Comparison of ENCODE assay signal across 13 cellular contexts in the genomic region with DNA sequence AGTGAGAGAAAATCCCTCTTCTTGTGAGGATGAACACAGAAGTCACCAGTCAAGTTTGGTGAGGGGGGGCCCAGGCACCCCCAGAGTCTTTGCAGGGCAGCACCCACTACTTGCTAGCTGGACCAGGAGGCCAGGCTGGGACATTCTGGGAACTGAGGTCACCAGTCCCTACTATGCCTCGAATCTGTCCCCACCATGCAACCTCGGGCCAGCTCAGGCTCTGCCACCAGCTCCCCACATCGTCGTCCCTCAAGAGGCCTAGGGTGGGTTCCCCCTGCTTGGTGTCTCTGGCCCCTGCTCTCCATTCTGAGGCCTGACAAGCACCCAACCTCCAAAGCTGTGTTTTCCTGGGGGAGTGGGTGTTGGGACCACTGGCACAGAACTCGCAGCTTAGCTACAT. TPM values are rescaled to one million over a fixed set of nuclear protein-coding genes. Genes with fewer than 3 reads are reported as not detected.
DNase-seq lines count a peak whose midpoint lies in the region; ATAC-seq, FAIRE-seq and TF ChIP-seq lines count a peak whose summit lies in the region.
"Had no signal": no experiment of that assay in that cellular context is flagged by ENCODE, and none has a peak within 500 bp of the region (broad histone marks: within the 10 kb centered on the region; RNA-seq: fewer than 3 reads in every experiment).

No MANE protein-coding gene starts in this region.

- no peak overlapping the region; the same call in 1 of the 2 replicates for H2AFZ ChIP-seq in GM23338
- no peak overlapping the region for H2AFZ ChIP-seq in astrocyte (ENCODE audit: low read depth, low read length)
- H2AFZ ChIP-seq in neural progenitor cell (replicated peaks), result no peak overlapping the region

- peaks cover 14 to 23% (median 18%) of the 10 kb centered on the region in 10 experiments; a peak in 19 of 20 replicates for H3K4me1 ChIP-seq in BLaER1 treated with 17β-estradiol and CSF1 and Interleukin-3, amounts not matched to agents 10 nM and 100 nM
- H3K4me1 ChIP-seq in GM23338 (ENCODE audit: insufficient read depth) (no peaks in the 10 kb centered on the region; the same call in 1 of the 2 replicates), astrocyte (ENCODE audit: insufficient read depth, low read length) (peaks cover 5% of the 10 kb centered on the region), neural progenitor cell (no peaks in the 10 kb centered on the region)

- no peak overlapping the region for H3K27ac ChIP-seq in BLaER1 treated with 17β-estradiol and CSF1 and Interleukin-3, amounts not matched to agents 10 nM and 100 nM
- H3K27ac ChIP-seq in GM23338 (ENCODE audit: low read depth) (no peak overlapping the region), astrocyte (ENCODE audit: low read depth, low read length) (no peak overlapping the region), neural progenitor cell (no peak overlapping the region)

- H3K36me3 ChIP-seq in BLaER1 treated with 17β-estradiol and CSF1 and Interleukin-3, amounts not matched to agents 10 nM and 100 nM, result no peaks in the 10 kb centered on the region
- H3K36me3 ChIP-seq in GM23338 (ENCODE audit: insufficient read depth) (no peaks in the 10 kb centered on the region), astrocyte (ENCODE audit: insufficient read depth, low read length) (no peaks in the 10 kb centered on the region), neural progenitor cell (no peaks in the 10 kb centered on the region)

- H3K36me3 Mint-ChIP-seq in GM23338 (ENCODE audit: low read depth) (no peaks in the 10 kb centered on the region; the same call in 2 of the 3 replicates), astrocyte (ENCODE audit: low read depth, unreplicated experiment) (no peaks in the 10 kb centered on the region), neural progenitor cell (no peaks in the 10 kb centered on the region)

- ATAC-seq in GM23338, result no peak

- no peak overlapping the region for H3K27ac Mint-ChIP-seq in GM23338
- H3K27ac Mint-ChIP-seq in astrocyte (ENCODE audit: unreplicated experiment), result no peak overlapping the region
- H3K27ac Mint-ChIP-seq in neural progenitor cell, result no peak overlapping the region

- H3K27me3 Mint-ChIP-seq in GM23338 (ENCODE audit: insufficient read depth, low read depth, poor library complexity), result peaks cover 24% of the 10 kb centered on the region
- no peaks in the 10 kb centered on the region for H3K27me3 Mint-ChIP-seq in astrocyte (ENCODE audit: low read depth, unreplicated experiment)
- H3K27me3 Mint-ChIP-seq in neural progenitor cell (ENCODE audit: insufficient read depth, low read depth), result peaks cover 2% of the 10 kb centered on the region

- H3K79me2 ChIP-seq in GM23338 (replicated peaks; ENCODE audit: insufficient read depth), result no peaks in the 10 kb centered on the region
- no peaks in the 10 kb centered on the region for H3K79me2 ChIP-seq in astrocyte (ENCODE audit: insufficient read depth, low read length)
- H3K79me2 ChIP-seq in neural progenitor cell (ENCODE audit: low read depth), result no peaks in the 10 kb centered on the region

- H4K20me1 ChIP-seq in BLaER1 treated with 17β-estradiol and CSF1 and Interleukin-3, amounts not matched to agents 10 nM and 100 nM, result no peaks in the 10 kb centered on the region
- H4K20me1 ChIP-seq in GM23338 (replicated peaks; ENCODE audit: insufficient read depth), result no peaks in the 10 kb centered on the region
- no peaks in the 10 kb centered on the region for H4K20me1 ChIP-seq in astrocyte (ENCODE audit: insufficient read depth, low read length)
- no peaks in the 10 kb centered on the region for H4K20me1 ChIP-seq in neural progenitor cell (ENCODE audit: low read depth)

- 0 out of 20 replicates have a peak overlapping the region, but pooled peaks of 1 of the 10 experiments have one; percentile 76 for H3K4me3 ChIP-seq in BLaER1 treated with 17β-estradiol and CSF1 and Interleukin-3, amounts not matched to agents 10 nM and 100 nM
- H3K4me3 ChIP-seq in GM23338, result peak overlapping the region; percentile 68; the same call in 1 of the 2 replicates
- H3K4me3 ChIP-seq in astrocyte (ENCODE audit: insufficient read depth, low read depth, low read length), result no peak overlapping the region
- H3K4me3 ChIP-seq in neural progenitor cell, result no peak overlapping the region

- H3K27me3 ChIP-seq in BLaER1 treated with 17β-estradiol and CSF1 and Interleukin-3, amounts not matched to agents 10 nM and 100 nM, result no peaks in the 10 kb centered on the region
- H3K27me3 ChIP-seq in GM23338 (ENCODE audit: insufficient read depth) (peaks cover 20% of the 10 kb centered on the region), astrocyte (ENCODE audit: insufficient read depth, low read length) (no peaks in the 10 kb centered on the region), neural progenitor cell (peaks cover 20% of the 10 kb centered on the region)

- FAIRE-seq in astrocyte (lab: Jason Lieb, UNC), result no peak
- FAIRE-seq: TTC549 had no signal

- 0 out of 2 replicates have a peak, but pooled peaks cover 3% of the 10 kb centered on the region for H3K9me2 ChIP-seq in GM23338 (ENCODE audit: insufficient read depth)

- H3F3A ChIP-seq in GM23338 (replicated peaks; ENCODE audit: low read depth), result no peaks in the 10 kb centered on the region
- H3F3A ChIP-seq in neural progenitor cell (ENCODE audit: low read depth), result peaks cover 3% of the 10 kb centered on the region

- H3K9me3 ChIP-seq in BLaER1 treated with 17β-estradiol and CSF1 and Interleukin-3, amounts not matched to agents 10 nM and 100 nM (replicated peaks in 1 of 11), result peaks cover 0 to 18% (median 8%) of the 10 kb centered on the region in 11 experiments; a peak in 11 of 22 replicates
- no peaks in the 10 kb centered on the region for H3K9me3 ChIP-seq in astrocyte (ENCODE audit: insufficient read depth, low read depth, low read length)
- no peaks in the 10 kb centered on the region for H3K9me3 ChIP-seq in neural progenitor cell (ENCODE audit: low read depth)

- DNase-seq in GM23338 (ENCODE audit: low spot score) (no peak), astrocyte (ENCODE audit: low read depth) (no peak), neural progenitor cell (ENCODE audit: low spot score) (no peak), cerebellum (ENCODE audit: low spot score) (no peak), globus pallidus (ENCODE audit: low spot score) (no peak)
- no peak for DNase-seq in stimulated activated CD4-positive, alpha-beta T cell treated with anti-CD3 and anti-CD28 coated beads, Interleukin-2, amount 100 ng/mL, for 24 hours
- DNase-seq: activated CD8-positive, alpha-beta memory T cell treated with anti-CD3 and anti-CD28 coated beads, Interleukin-2, amount 50 U/mL, for 4 hours; effector CD4-positive, alpha-beta T cell; GDM1; NCI-H146; stimulated activated CD4-positive, alpha-beta T cell treated with anti-CD3 and anti-CD28 coated beads, Interleukin-2, amount 100 ng/mL, for 48 hours had no signal

- no peak overlapping the region for H3K9ac ChIP-seq in BLaER1 treated with 17β-estradiol and CSF1 and Interleukin-3, amounts not matched to agents 10 nM and 100 nM
- H3K9ac ChIP-seq in astrocyte (ENCODE audit: low read length) (no peak overlapping the region), neural progenitor cell (no peak overlapping the region)

- no peaks in the 10 kb centered on the region; the same call in 1 of the 3 replicates for H3K9me3 Mint-ChIP-seq in GM23338
- peaks cover 6% of the 10 kb centered on the region for H3K9me3 Mint-ChIP-seq in astrocyte (ENCODE audit: unreplicated experiment)
- H3K9me3 Mint-ChIP-seq in neural progenitor cell, result no peaks in the 10 kb centered on the region

- H3K4me1 Mint-ChIP-seq in GM23338, result peaks cover 4% of the 10 kb centered on the region; the same call in 2 of the 3 replicates
- H3K4me1 Mint-ChIP-seq in astrocyte (ENCODE audit: low read depth, unreplicated experiment), result no peaks in the 10 kb centered on the region
- peaks cover 3% of the 10 kb centered on the region for H3K4me1 Mint-ChIP-seq in neural progenitor cell

- no peak for TF ChIP-seq CTCF in GM23338 (conservative IDR thresholded peaks at IDR 0.05; ENCODE audit: low read depth in 2 of 2)
- TF ChIP-seq CTCF in astrocyte (IDR thresholded peaks at IDR 0.05; ENCODE audit: insufficient read depth, low read depth, low read length), result no peak
- no peak for TF ChIP-seq CTCF in neural progenitor cell (IDR thresholded peaks at IDR 0.05)

- H3K4me2 ChIP-seq in BLaER1 treated with 17β-estradiol and CSF1 and Interleukin-3, amounts not matched to agents 10 nM and 100 nM, result peak overlapping the region; percentile 84 to 99 (median 96); a peak in 20 of 22 replicates
- peak overlapping the region; percentile 86; the same call in 1 of the 2 replicates for H3K4me2 ChIP-seq in GM23338
- peak overlapping the region; percentile 90 for H3K4me2 ChIP-seq in astrocyte (ENCODE audit: low read length)
- no peak overlapping the region for H3K4me2 ChIP-seq in neural progenitor cell

- H3K4me3 Mint-ChIP-seq in GM23338 (peak overlapping the region; percentile 53), astrocyte (ENCODE audit: unreplicated experiment) (peak overlapping the region; percentile 43), neural progenitor cell (peak overlapping the region; percentile 69)

TF ChIP-seq in GM23338, 12 proteins besides CTCF, POLR2A, EP300 and RAD21 (continues in another document):
- no peak for TF ChIP-seq ZNF331 (CRISPR knock-in tag; IDR thresholded peaks at IDR 0.05; ENCODE audit: low read depth)
- TF ChIP-seq JUNB (IDR thresholded peaks at IDR 0.05; ENCODE audit: unreplicated experiment), result no peak
- TF ChIP-seq CREB1 (CRISPR knock-in tag; IDR thresholded peaks at IDR 0.05; ENCODE audit: low read depth), result no peak

RNA-seq across cellular contexts. Expression of a gene that starts 22.2 kb away (rescaled TPM):
- 45.9 and 60.0 TPM in 2 replicates for total RNA-seq in GM23338 (2014; rRNA removed; shearing (Covaris generic))
- 8.2 and 8.6 TPM in 2 replicates for polyA plus RNA-seq in GM23338 (2016; fragmentation: Nextera tagmentation; extraction: Ambion mirVana)
- total RNA-seq in astrocyte (4.7 and 5.4 TPM in 2 replicates), neural progenitor cell (ENCODE audit: low replicate concordance) (46.8 and 63.8 TPM in 2 replicates), cerebellum (55.3 TPM)
